8 cellular contexts compared by ENCODE assay signal in the genomic region with DNA sequence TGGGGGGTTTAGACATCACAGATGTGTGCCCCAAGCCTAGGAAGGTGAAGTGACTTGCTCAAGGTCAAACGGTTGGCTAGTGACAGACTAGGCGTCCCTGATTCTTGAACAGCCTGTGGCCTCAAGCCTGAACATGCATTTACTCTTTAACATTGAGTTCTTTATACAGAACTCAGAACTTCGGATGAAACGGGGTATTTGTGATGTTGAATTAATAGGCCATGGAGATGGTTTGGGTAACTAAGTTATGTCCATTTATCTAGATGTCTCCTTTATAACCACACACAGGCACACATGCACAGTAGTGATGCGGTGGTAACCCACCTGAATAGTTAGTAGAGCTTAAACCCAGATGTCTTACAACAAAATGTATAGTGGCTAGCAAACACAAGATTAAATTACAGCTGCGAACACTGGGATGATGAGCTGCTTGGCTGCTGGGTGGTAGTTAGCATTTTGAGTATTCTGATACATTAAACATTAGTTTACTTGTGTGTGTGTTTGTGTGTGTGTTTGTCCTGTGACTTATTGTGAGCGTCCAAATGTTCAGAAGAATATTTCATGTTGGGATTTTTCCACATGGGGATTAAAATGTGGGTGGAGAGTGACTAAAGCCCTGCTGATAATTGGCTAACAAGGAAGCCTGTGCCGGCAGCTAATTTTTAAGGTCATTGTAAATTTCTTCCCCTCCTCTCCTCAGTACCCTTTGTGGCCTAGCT. TPM values are rescaled to one million over a fixed set of nuclear protein-coding genes. Genes with fewer than 3 reads are reported as not detected.
DNase-seq lines count a peak whose midpoint lies in the region; ATAC-seq and TF ChIP-seq lines count a peak whose summit lies in the region.

No MANE protein-coding gene starts in this region.

- H3K9me3 ChIP-seq in adrenal gland (replicated peaks in 1 of 3) (no peaks in the 10 kb centered on the region), thoracic aorta (no peaks in the 10 kb centered on the region)

- H3K4me1 ChIP-seq in adrenal gland (replicated peaks in 1 of 2) (peaks cover 52 to 60% of the 10 kb centered on the region in 2 donors), thoracic aorta (ENCODE audit: control insufficient read depth in 1 of 2, low read depth in 2 of 2) (peaks cover 51 to 65% of the 10 kb centered on the region in 2 donors)

- H3K4me3 ChIP-seq in adrenal gland: peak overlapping the region in 1 of 4 donors; percentile 98
- peak overlapping the region; percentile 95 for H3K4me3 ChIP-seq in thoracic aorta

- H3K27me3 Mint-ChIP-seq in activated naive CD4-positive, alpha-beta T cell treated with anti-CD3 and anti-CD28 coated beads, Interleukin-2, amount 10 ng/mL, durations not matched to agents 7 days and 5 days: peaks cover 21% of the 10 kb centered on the region

- H3K36me3 ChIP-seq in adrenal gland (replicated peaks in 1 of 2) (no peaks in the 10 kb centered on the region), thoracic aorta (no peaks in the 10 kb centered on the region)

- H3K4me3 Mint-ChIP-seq in activated naive CD4-positive, alpha-beta T cell treated with anti-CD3 and anti-CD28 coated beads, Interleukin-2, amount 10 ng/mL, durations not matched to agents 7 days and 5 days: peak overlapping the region; percentile 93

- H3K9me3 Mint-ChIP-seq in activated naive CD4-positive, alpha-beta T cell treated with anti-CD3 and anti-CD28 coated beads, Interleukin-2, amount 10 ng/mL, durations not matched to agents 7 days and 5 days: no peaks in the 10 kb centered on the region

- H3K27me3 ChIP-seq in adrenal gland (no peaks in the 10 kb centered on the region), thoracic aorta (replicated peaks; ENCODE audit: insufficient read depth) (no peaks in the 10 kb centered on the region)

- DNase-seq in activated naive CD4-positive, alpha-beta T cell treated with anti-CD3 and anti-CD28 coated beads, Interleukin-2, amount 10 ng/mL, durations not matched to agents 7 days and 5 days: no peak
- no peak for DNase-seq in activated naive CD4-positive, alpha-beta T cell (lab: John Stamatoyannopoulos, UW)
- DNase-seq in adrenal gland (no peak), left kidney (ENCODE audit: low read depth, low spot score) (peak; percentile 14), thoracic aorta (ENCODE audit: low spot score) (no peak), kidney glomerular epithelial cell (lab: John Stamatoyannopoulos, UW) (no peak), omental fat pad (ENCODE audit: low spot score) (no peak)

- TF ChIP-seq POLR2A in adrenal gland (IDR thresholded peaks at IDR 0.05): no peak

- peaks cover 29% of the 10 kb centered on the region for H3K36me3 Mint-ChIP-seq in activated naive CD4-positive, alpha-beta T cell treated with anti-CD3 and anti-CD28 coated beads, Interleukin-2, amount 10 ng/mL, durations not matched to agents 7 days and 5 days

- peaks cover 59% of the 10 kb centered on the region for H3K4me1 Mint-ChIP-seq in activated naive CD4-positive, alpha-beta T cell treated with anti-CD3 and anti-CD28 coated beads, Interleukin-2, amount 10 ng/mL, durations not matched to agents 7 days and 5 days

- peak overlapping the region; percentile 97 for H3K27ac Mint-ChIP-seq in activated naive CD4-positive, alpha-beta T cell treated with anti-CD3 and anti-CD28 coated beads, Interleukin-2, amount 10 ng/mL, durations not matched to agents 7 days and 5 days

- no peak for ATAC-seq in thoracic aorta (ENCODE audit: insufficient number of reproducible peaks, low FRiP score, low read depth)
- no peak for ATAC-seq in GM18867 (IDR thresholded peaks at IDR 0.05; ENCODE audit: unreplicated experiment)
- no peak for ATAC-seq in omental fat pad (ENCODE audit: low FRiP score)

- intact Hi-C loops in adrenal gland (cut with DNase I): no loop called here

- TF ChIP-seq CTCF in adrenal gland (IDR thresholded peaks at IDR 0.05): no peak
- no peak for TF ChIP-seq CTCF in thoracic aorta (IDR thresholded peaks at IDR 0.05)
- no peak for TF ChIP-seq CTCF in omental fat pad (IDR thresholded peaks at IDR 0.05)

- WGBS in adrenal gland, 4 donors: 50 to 54% (median 51%) methylated on average over 8 of the region's 8 CpGs

- CTCF ChIA-PET in activated naive CD4-positive, alpha-beta T cell treated with anti-CD3 and anti-CD28 coated beads, Interleukin-2, amount 10 ng/mL, durations not matched to agents 7 days and 5 days (lab: Charles Lee): interaction anchor here (1.0 to 3.0 kb wide), 3 partner anchors 23 to 130 kb away, joined by 3 to 6 read pairs (median 5); no protein-coding TSS in a partner anchor

- H3K27ac ChIP-seq in adrenal gland: peak overlapping the region; percentile 23 to 97 (median 87)
- H3K27ac ChIP-seq in thoracic aorta: peak overlapping the region; percentile 81 to 97

RNA-seq across cellular contexts. Expression of a gene that starts 2.3 kb away (rescaled TPM):
- 100 to 1,000 TPM; 188 to 377 (median 222) TPM for total RNA-seq in adrenal gland
- polyA plus RNA-seq in adrenal gland: 100 to 1,000 TPM in 2 of 3 donors, 10 to 100 TPM in 1; 60.7 to 336 (median 109) TPM
- 100 to 1,000 TPM; 244 to 310 TPM for total RNA-seq in thoracic aorta
- total RNA-seq in omental fat pad: 100 to 1,000 TPM; 188 to 490 (median 254) TPM
